Comparison of ENCODE assay signal across 29 cellular contexts in genomic region chr14:54629635-54630360, GRCh38.
A peak's percentile ranks its signal among the peaks of the same experiment; 100 is the strongest.
DNase-seq lines count a peak whose midpoint lies in the region; ATAC-seq and TF ChIP-seq lines count a peak whose summit lies in the region.
"Had no signal": no experiment of that assay in that cellular context is flagged by ENCODE, and none has a peak within 500 bp of the region (broad histone marks: within the 10 kb centered on the region; RNA-seq: fewer than 3 reads in every experiment).

No MANE protein-coding gene starts in this region.

- intact Hi-C loops in left ventricle myocardium inferior (cut with micrococcal nuclease) (no loop called here), Right ventricle myocardium superior (cut with DNase I) (no loop called here), spleen (cut with DNase I; ENCODE audit: low total_unique reads) (no loop called here)

- no peak overlapping the region for H3K4me3 ChIP-seq in left ventricle myocardium inferior
- no peak overlapping the region for H3K4me3 ChIP-seq in spleen
- H3K4me3 ChIP-seq: body of pancreas, GM23248, heart right ventricle, PC-9, smooth muscle cell, testis had no signal

- peaks cover 85% of the 10 kb centered on the region for H3K4me1 ChIP-seq in left ventricle myocardium inferior
- H3K4me1 ChIP-seq in spleen: peaks cover 37 to 59% (median 55%) of the 10 kb centered on the region in 6 donors
- H3K4me1 ChIP-seq: body of pancreas had no signal

- H3K27ac ChIP-seq in left ventricle myocardium inferior (replicated peaks) (peak overlapping the region; percentile 28), spleen (peak overlapping the region in 5 of 8 donors; percentile 84 to 91 (median 89))
- H3K27ac ChIP-seq: body of pancreas, GM23248, PC-9, testis had no signal

- H3K36me3 Mint-ChIP-seq in IgD-negative memory B cell: no peaks in the 10 kb centered on the region
- no peaks in the 10 kb centered on the region for H3K36me3 Mint-ChIP-seq in chondrocyte (ENCODE audit: low read depth)
- H3K36me3 Mint-ChIP-seq: CD14-positive monocyte; stimulated activated effector memory CD8-positive, alpha-beta T cell treated with anti-CD3 and anti-CD28 coated beads, Interleukin-12 subunit alpha, Interleukin-12 subunit beta, amount 100 ng/mL, for 72 hours had no signal

- DNase-seq in left ventricle myocardium inferior (no peak), Right ventricle myocardium superior (no peak), chondrocyte (ENCODE audit: low spot score) (no peak), spleen (no peak), DMS53 (lab: John Stamatoyannopoulos, UW) (no peak), SKM-1 treated with dmso at 0.1 percent for 144 hours (lab: John Stamatoyannopoulos, UW; ENCODE audit: unreplicated experiment) (no peak)
- DNase-seq: activated CD8-positive, alpha-beta memory T cell treated with anti-CD3 and anti-CD28 coated beads, Interleukin-2, amount 10 ng/mL, durations not matched to agents 7 days and 5 days; body of pancreas; cerebellar nuclear complex; DMS 273 treated with DMSO at 0.1 percent for 48 hours; GM23248; heart right ventricle; Kasumi-1; mesenchymal stem cell; NCI-H1694; NCI-H2171; NCI-H510A treated with DMSO at 0.1 percent for 48 hours; NK-92 treated with Interleukin-12 subunit alpha and Interleukin-12 subunit beta, amount 100 ng/mL, for 24 hours; PC-9; retina; SHP77 treated with DMSO at 0.1 percent for 48 hours; stimulated activated CD4-positive, alpha-beta T cell treated with anti-CD3 and anti-CD28 coated beads, Interleukin-2, amount 100 ng/mL, for 48 hours; testis had no signal

- H3K27me3 ChIP-seq in left ventricle myocardium inferior (ENCODE audit: low read depth) (no peaks in the 10 kb centered on the region), spleen (replicated peaks in 1 of 7) (no peaks in the 10 kb centered on the region)
- H3K27me3 ChIP-seq: body of pancreas, heart right ventricle, testis had no signal

- TF ChIP-seq POLR2A in spleen (IDR thresholded peaks at IDR 0.05): no peak

- ATAC-seq in Right ventricle myocardium superior (ENCODE audit: poor library complexity) (no peak), GM21786 (IDR thresholded peaks at IDR 0.05; ENCODE audit: unreplicated experiment) (no peak)
- ATAC-seq: activated CD8-positive, alpha-beta memory T cell treated with anti-CD3 and anti-CD28 coated beads, Interleukin-2, amount 10 ng/mL, durations not matched to agents 7 days and 5 days; body of pancreas had no signal

- H3K27ac Mint-ChIP-seq in IgD-negative memory B cell (peak overlapping the region in 2 of 3 donors; percentile 0 to 9), chondrocyte (ENCODE audit: unreplicated experiment) (peak overlapping the region; percentile 75)
- H3K27ac Mint-ChIP-seq: activated T-helper 1 cell treated with anti-CD3 and anti-CD28 coated beads, Interleukin-12 subunit alpha, Interleukin-12 subunit beta, Interleukin-2, Interleukin-4 antibody, amounts not matched to agents 30 ng/mL and 10 ng/mL and 1 ng/mL, durations not matched to agents 14 hours and 24 hours and 36 hours; stimulated activated effector memory CD8-positive, alpha-beta T cell treated with anti-CD3 and anti-CD28 coated beads, Interleukin-12 subunit alpha, Interleukin-12 subunit beta, amount 100 ng/mL, for 72 hours had no signal

- TF ChIP-seq CTCF in left ventricle myocardium inferior (IDR thresholded peaks at IDR 0.05; ENCODE audit: borderline replicate concordance) (no peak), chondrocyte (IDR thresholded peaks at IDR 0.05) (no peak), spleen (IDR thresholded peaks at IDR 0.05 in 8 of 11, conservative IDR thresholded peaks at IDR 0.05 in 3 of 11) (no peak)

- H3K4me1 Mint-ChIP-seq in IgD-negative memory B cell: peaks cover 29 to 47% (median 41%) of the 10 kb centered on the region in 3 donors
- peaks cover 49% of the 10 kb centered on the region for H3K4me1 Mint-ChIP-seq in chondrocyte (ENCODE audit: low read depth)

- 38 to 50% (median 44%) methylated on average over 3 of the region's 3 CpGs for whole genome bisulfite sequencing in spleen, 5 donors

- H3K9me3 Mint-ChIP-seq in IgD-negative memory B cell (no peaks in the 10 kb centered on the region), chondrocyte (ENCODE audit: low read depth) (peaks cover 3% of the 10 kb centered on the region)
- H3K9me3 Mint-ChIP-seq: stimulated activated effector memory CD8-positive, alpha-beta T cell treated with anti-CD3 and anti-CD28 coated beads, Interleukin-12 subunit alpha, Interleukin-12 subunit beta, amount 100 ng/mL, for 72 hours had no signal

- peak overlapping the region in 1 of 4 donors; percentile 86 for H3K4me3 Mint-ChIP-seq in IgD-negative memory B cell
- no peak overlapping the region for H3K4me3 Mint-ChIP-seq in chondrocyte (ENCODE audit: unreplicated experiment)
- H3K4me3 Mint-ChIP-seq: activated CD8-positive, alpha-beta memory T cell treated with anti-CD3 and anti-CD28 coated beads, Interleukin-2, amount 10 ng/mL, durations not matched to agents 7 days and 5 days; activated T-helper 1 cell treated with anti-CD3 and anti-CD28 coated beads, Interleukin-12 subunit alpha, Interleukin-12 subunit beta, Interleukin-2, Interleukin-4 antibody, amounts not matched to agents 30 ng/mL and 10 ng/mL and 1 ng/mL, durations not matched to agents 14 hours and 24 hours and 36 hours; stimulated activated effector memory CD8-positive, alpha-beta T cell treated with anti-CD3 and anti-CD28 coated beads, Interleukin-12 subunit alpha, Interleukin-12 subunit beta, amount 100 ng/mL, for 72 hours had no signal

- H3K27me3 Mint-ChIP-seq in IgD-negative memory B cell (no peaks in the 10 kb centered on the region), chondrocyte (ENCODE audit: low read depth) (no peaks in the 10 kb centered on the region)
- H3K27me3 Mint-ChIP-seq: activated CD8-positive, alpha-beta memory T cell treated with anti-CD3 and anti-CD28 coated beads, Interleukin-2, amount 10 ng/mL, durations not matched to agents 7 days and 5 days had no signal

- H3K9me3 ChIP-seq in left ventricle myocardium inferior (replicated peaks) (no peaks in the 10 kb centered on the region), spleen (no peaks in the 10 kb centered on the region)
- H3K9me3 ChIP-seq: body of pancreas, heart right ventricle, testis had no signal

- H3K36me3 ChIP-seq in left ventricle myocardium inferior (no peaks in the 10 kb centered on the region), spleen (no peaks in the 10 kb centered on the region)
- H3K36me3 ChIP-seq: heart right ventricle had no signal
